Comparison of ENCODE assay signal across 8 cellular contexts in genomic region chr15:80615783-80616391, GRCh38.
DNase-seq lines count a peak whose midpoint lies in the region; ATAC-seq and TF ChIP-seq lines count a peak whose summit lies in the region.

No MANE protein-coding gene starts in this region.

- peak; percentile 36 for ATAC-seq in Panc1
- ATAC-seq in GM21529 (IDR thresholded peaks at IDR 0.05; ENCODE audit: unreplicated experiment) = no peak

- DNase-seq in HT-29 (ENCODE audit: low spot score) (peak; percentile 75), Panc1 (ENCODE audit: low read depth, low spot score) (no peak), fibroblast of the conjunctiva (ENCODE audit: low read depth) (peak; percentile 30), T1000 (lab: John Stamatoyannopoulos, UW) (no peak), ACHN (no peak), GOT3 (lab: John Stamatoyannopoulos, UW) (no peak)

- POLR2A ChIA-PET in Panc1 (lab: Charles Lee) = no interaction called here

- peak overlapping the region; percentile 45 for H3K4me2 ChIP-seq in skeletal muscle satellite cell (ENCODE audit: low read length)

- H3K4me3 ChIP-seq in Panc1 (ENCODE audit: low read depth in 2 of 2, low read length in 2 of 2) = no peak overlapping the region
- no peak overlapping the region for H3K4me3 ChIP-seq in skeletal muscle satellite cell (ENCODE audit: low read length)

- no peak overlapping the region for H3K27ac ChIP-seq in Panc1 (ENCODE audit: low read length)

- no peak for TF ChIP-seq CTCF in Panc1 (IDR thresholded peaks at IDR 0.05)

- in situ Hi-C loops in Panc1 (cut with HindIII; ENCODE audit: low pct_unique_long_range_greater_than_20kb, low sequenced_read_pairs) = no loop called here
- in situ Hi-C loops in ACHN (cut with HindIII; ENCODE audit: low pct_ligation_motif_present, low pct_unique_long_range_greater_than_20kb, low sequenced_read_pairs) = no loop called here

- H3K9me3 ChIP-seq in Panc1 (ENCODE audit: control insufficient read depth, insufficient read depth, low read depth, low read length) (0 out of 2 replicates have a peak, but pooled peaks cover 2% of the 10 kb centered on the region), skeletal muscle satellite cell (replicated peaks; ENCODE audit: low read length) (no peaks in the 10 kb centered on the region)

- H3K36me3 ChIP-seq in Panc1 (ENCODE audit: control insufficient read depth, insufficient read depth, low read length) = no peaks in the 10 kb centered on the region
- no peaks in the 10 kb centered on the region for H3K36me3 ChIP-seq in skeletal muscle satellite cell (ENCODE audit: insufficient read depth, low read length)

- CTCF ChIA-PET in Panc1 (lab: Charles Lee) = no interaction called here

- intact Hi-C loops in Panc1 (cut with micrococcal nuclease; ENCODE audit: unreplicated experiment) = no loop called here

- no peaks in the 10 kb centered on the region for H3K4me1 ChIP-seq in Panc1 (ENCODE audit: control insufficient read depth, insufficient read depth, low read length)
- peaks cover 10% of the 10 kb centered on the region for H3K4me1 ChIP-seq in skeletal muscle satellite cell (ENCODE audit: control insufficient read depth, insufficient read depth, low read length)

- H3K9ac ChIP-seq in skeletal muscle satellite cell (ENCODE audit: low read depth, low read length) = no peak overlapping the region

- BruUV-seq in Panc1 (replicated peaks; lab: Mats Ljungman, UMichigan) = no TSS peak

- H3K27me3 ChIP-seq in Panc1 (ENCODE audit: control insufficient read depth, insufficient read depth, low read length) (no peaks in the 10 kb centered on the region), skeletal muscle satellite cell (ENCODE audit: control insufficient read depth, insufficient read depth, low read length) (peaks cover 14% of the 10 kb centered on the region)

Comparison
In these comparisons a context has a peak if more than half of its experiments do, and no peak if none do; other contexts are left out.
1. DNase-seq: peak in HT-29 (single experiment) and fibroblast of the conjunctiva (single experiment); none in Panc1 (single experiment), T1000 (single experiment), ACHN (single experiment) and GOT3 (single experiment).